Comparison of ENCODE assay signal across 14 cellular contexts in genomic region chr10:1187151-1187854, GRCh38.
DNase-seq lines count a peak whose midpoint lies in the region; ATAC-seq and TF ChIP-seq lines count a peak whose summit lies in the region.
"Had no signal": no experiment of that assay in that cellular context is flagged by ENCODE, and none has a peak within 500 bp of the region (broad histone marks: within the 10 kb centered on the region; RNA-seq: fewer than 3 reads in every experiment).

No MANE protein-coding gene starts in this region.

- H3K79me1 ChIP-seq in trophoblast cell (ENCODE audit: low read length), result no peaks in the 10 kb centered on the region

- intact Hi-C loops in cardiac septum (cut with DNase I), result no loop called here
- intact Hi-C loops in left ventricle myocardium superior (cut with micrococcal nuclease), result no loop called here

- H4K91ac ChIP-seq in trophoblast cell (ENCODE audit: low read depth, low read length), result no peak overlapping the region

- H3K4me2 ChIP-seq in trophoblast cell (ENCODE audit: low read length), result no peak overlapping the region
- H3K4me2 ChIP-seq: hepatocyte had no signal

- no peak overlapping the region for H2BK12ac ChIP-seq in trophoblast cell (ENCODE audit: low read length)

- no peak overlapping the region for H2BK5ac ChIP-seq in trophoblast cell (ENCODE audit: low read depth, low read length, poor library complexity)

- no peak overlapping the region for H3K9ac ChIP-seq in trophoblast cell (ENCODE audit: low read length)

- H2BK120ac ChIP-seq in trophoblast cell (ENCODE audit: insufficient read depth, low read length, poor library complexity), result no peak overlapping the region

- no peak overlapping the region for H4K8ac ChIP-seq in trophoblast cell (ENCODE audit: low read depth, low read length)

- H3K79me2 ChIP-seq in trophoblast cell (ENCODE audit: control insufficient read depth, insufficient read depth, low read length, poor library complexity), result no peaks in the 10 kb centered on the region
- H3K79me2 ChIP-seq: hepatocyte had no signal

- TF ChIP-seq CTCF in upper lobe of left lung (IDR thresholded peaks at IDR 0.05), result no peak

- H3K36me3 ChIP-seq in upper lobe of left lung (no peaks in the 10 kb centered on the region), trophoblast cell (ENCODE audit: control insufficient read depth in 1 of 2, insufficient read depth in 2 of 2, low read length in 2 of 2) (no peaks in the 10 kb centered on the region)

- H3K27ac ChIP-seq in cingulate gyrus (ENCODE audit: low read depth, low read length) (peak overlapping the region; percentile 99), upper lobe of left lung (no peak overlapping the region), trophoblast cell (ENCODE audit: low read depth, low read length) (no peak overlapping the region)
- H3K27ac ChIP-seq: hepatocyte, VCaP had no signal

- H3K4me1 ChIP-seq in upper lobe of left lung, result no peaks in the 10 kb centered on the region
- no peaks in the 10 kb centered on the region for H3K4me1 ChIP-seq in trophoblast cell (ENCODE audit: control insufficient read depth in 1 of 2, insufficient read depth in 2 of 2, low read length in 2 of 2)

- ATAC-seq in left ventricle myocardium superior (no peak), upper lobe of left lung (ENCODE audit: low FRiP score in 2 of 2) (no peak)
- ATAC-seq: stimulated activated naive B cell treated with anti-CD40 and anti-IgM and Interleukin-4, amounts not matched to agents 10 μg/mL and 1 μg/mL and 100 μg/mL, for 72 hours had no signal

- 92 to 96% methylated on average over 11 to 29 of the region's 29 CpGs for WGBS in upper lobe of left lung, 2 donors
- WGBS in trophoblast cell (ENCODE audit: extremely low coverage, insufficient coverage, insufficient read length), result no CpG with 5 or more reads among the region's 29 CpGs

- no peak overlapping the region for H3K4me3 ChIP-seq in upper lobe of left lung
- no peak overlapping the region for H3K4me3 ChIP-seq in trophoblast cell (ENCODE audit: low read depth, low read length)
- H3K4me3 ChIP-seq: hepatocyte had no signal

- H3K9me3 ChIP-seq in upper lobe of left lung, result no peaks in the 10 kb centered on the region
- peaks cover 4% of the 10 kb centered on the region for H3K9me3 ChIP-seq in trophoblast cell (ENCODE audit: insufficient read depth, low read depth, low read length)

- peak; percentile 64 for DNase-seq in cardiac septum (ENCODE audit: low spot score)
- DNase-seq in left ventricle myocardium superior, result no peak
- DNase-seq in midbrain (lab: John Stamatoyannopoulos, UW), result peak; percentile 80
- DNase-seq in upper lobe of left lung, result peak; percentile 18 to 66
- no peak for DNase-seq in stimulated activated CD8-positive, alpha-beta memory T cell treated with anti-CD3 and anti-CD28 coated beads, Interleukin-4, amount 100 ng/mL, for 48 hours
- no peak for DNase-seq in trophoblast cell
- no peak for DNase-seq in NCI-H226
- DNase-seq: NCI-H2171; nephron progenitor cell; OCI-M1; stimulated activated naive B cell treated with anti-CD40 and anti-IgM and Interleukin-4, amounts not matched to agents 10 μg/mL and 1 μg/mL and 100 μg/mL, for 72 hours had no signal

- no peak overlapping the region for H3K18ac ChIP-seq in trophoblast cell (ENCODE audit: low read length)

- no peak overlapping the region for H3K14ac ChIP-seq in trophoblast cell (ENCODE audit: low read length)

- TF ChIP-seq POLR2A in upper lobe of left lung (IDR thresholded peaks at IDR 0.05), result no peak

- no peak overlapping the region for H3K23ac ChIP-seq in trophoblast cell (ENCODE audit: low read length)

- no peaks in the 10 kb centered on the region for H3K27me3 ChIP-seq in upper lobe of left lung
- H3K27me3 ChIP-seq in trophoblast cell (ENCODE audit: insufficient read depth, low read length), result no peaks in the 10 kb centered on the region
- H3K27me3 ChIP-seq: hepatocyte had no signal

- no peak overlapping the region for H4K12ac ChIP-seq in trophoblast cell (ENCODE audit: low read depth, low read length)

- no peak overlapping the region for H3K4ac ChIP-seq in trophoblast cell (ENCODE audit: low read depth, low read length)

- no peak overlapping the region for H2AK5ac ChIP-seq in trophoblast cell (ENCODE audit: low read length)

- no peak overlapping the region for H2AFZ ChIP-seq in trophoblast cell (ENCODE audit: insufficient read depth, low read length, poor library complexity)
- H2AFZ ChIP-seq: hepatocyte had no signal

- no peak for TF ChIP-seq EP300 in upper lobe of left lung (IDR thresholded peaks at IDR 0.05)

Comparison
In these comparisons a context has a peak if more than half of its experiments do, and no peak if none do; other contexts are left out.
1. DNase-seq: peak in cardiac septum (single experiment), midbrain (single experiment) and upper lobe of left lung (2 of 2); none in left ventricle myocardium superior (single experiment), stimulated activated CD8-positive, alpha-beta memory T cell treated with anti-CD3 and anti-CD28 coated beads, Interleukin-4, amount 100 ng/mL, for 48 hours (single experiment), trophoblast cell (0 of 2) and NCI-H226 (single experiment).